24 cellular contexts compared by ENCODE assay signal in genomic region chr1:219331424-219331823, GRCh38.
A peak's percentile ranks its signal among the peaks of the same experiment; 100 is the strongest.
DNase-seq lines count a peak whose midpoint lies in the region; ATAC-seq and TF ChIP-seq lines count a peak whose summit lies in the region.
"Had no signal": no experiment of that assay in that cellular context is flagged by ENCODE, and none has a peak within 500 bp of the region (broad histone marks: within the 10 kb centered on the region; RNA-seq: fewer than 3 reads in every experiment).

No MANE protein-coding gene starts in this region.

- no peaks in the 10 kb centered on the region for H3K9me3 ChIP-seq in IMR-90 (ENCODE audit: control insufficient read depth, insufficient read depth, low read length)
- no peaks in the 10 kb centered on the region for H3K9me3 ChIP-seq in lower lobe of right lung
- H3K9me3 ChIP-seq in uterus = no peaks in the 10 kb centered on the region
- H3K9me3 ChIP-seq: BE2C, HAP-1, SK-N-SH had no signal

- no peak overlapping the region for H3K9ac ChIP-seq in IMR-90 (ENCODE audit: low read depth, low read length)
- H3K9ac ChIP-seq: KMS-11, SK-N-SH had no signal

- H2AFZ ChIP-seq in IMR-90 (replicated peaks; ENCODE audit: low read length, poor library complexity) = no peak overlapping the region

- no peak overlapping the region for H3K14ac ChIP-seq in IMR-90 (replicated peaks; ENCODE audit: low read depth, low read length)

- no peak overlapping the region for H4K91ac ChIP-seq in IMR-90 (ENCODE audit: insufficient read depth, low read depth, low read length)

- no peak for TF ChIP-seq RAD21 in IMR-90 (IDR thresholded peaks at IDR 0.05; ENCODE audit: low read length)

- H4K5ac ChIP-seq in IMR-90 (ENCODE audit: low read depth, low read length) = no peak overlapping the region

- H3K9me1 ChIP-seq in IMR-90 (ENCODE audit: insufficient read depth, low read length) = no peaks in the 10 kb centered on the region; the same call in 1 of the 2 replicates

- no TSS peak for BruUV-seq in IMR-90 (replicated peaks; lab: Mats Ljungman, UMichigan)

- dilution Hi-C loops in IMR-90 (cut with HindIII; ENCODE audit: low sequenced_read_pairs, unreplicated experiment) = no loop called here

- intact Hi-C loops in IMR-90 (cut with micrococcal nuclease) (no loop called here), lower lobe of right lung (cut with DNase I) (no loop called here), uterus (cut with DNase I; ENCODE audit: low total_unique reads) (no loop called here)

- TF ChIP-seq POLR2A in IMR-90 (IDR thresholded peaks at IDR 0.05; ENCODE audit: low read depth, low read length) = no peak
- no peak for TF ChIP-seq POLR2A in uterus (IDR thresholded peaks at IDR 0.05)

- H2BK15ac ChIP-seq in IMR-90 (ENCODE audit: low read depth, low read length) = 0 out of 3 replicates have a peak overlapping the region, but pooled peaks have one; percentile 18

- H3K4me2 ChIP-seq in IMR-90 (ENCODE audit: low read depth, low read length) = no peak overlapping the region
- H3K4me2 ChIP-seq: KMS-11, SK-N-SH had no signal

- no peak overlapping the region for H2BK120ac ChIP-seq in IMR-90 (ENCODE audit: low read depth, low read length)

- TF ChIP-seq CTCF in IMR-90 (conservative IDR thresholded peaks at IDR 0.05; ENCODE audit: low read depth, low read length) (no peak), lower lobe of right lung (IDR thresholded peaks at IDR 0.05) (no peak), uterus (IDR thresholded peaks at IDR 0.05) (no peak)

- H2BK5ac ChIP-seq in IMR-90 (ENCODE audit: low read depth, low read length, poor library complexity, severe bottlenecking) = no peak overlapping the region

- no peak overlapping the region for H3K56ac ChIP-seq in IMR-90 (ENCODE audit: extremely low read depth, insufficient read depth, low read length)

- in situ Hi-C loops in IMR-90 (cut with MboI; ENCODE audit: low sequenced_read_pairs) = no loop called here

- H3K4me1 ChIP-seq in IMR-90 (ENCODE audit: control insufficient read depth, insufficient read depth, low read length) (no peaks in the 10 kb centered on the region), lower lobe of right lung (no peaks in the 10 kb centered on the region), uterus (no peaks in the 10 kb centered on the region)
- H3K4me1 ChIP-seq: BE2C had no signal

- H3K27me3 ChIP-seq in IMR-90 (ENCODE audit: control insufficient read depth, insufficient read depth, low read length) (no peaks in the 10 kb centered on the region), lower lobe of right lung (ENCODE audit: low read depth) (no peaks in the 10 kb centered on the region), uterus (no peaks in the 10 kb centered on the region)
- H3K27me3 ChIP-seq: BE2C had no signal

- H3K4me3 ChIP-seq in IMR-90 (ENCODE audit: insufficient read depth, low read depth, low read length) (no peak overlapping the region), lower lobe of right lung (no peak overlapping the region), uterus (no peak overlapping the region)
- H3K4me3 ChIP-seq: HAP-1 had no signal

- peak; percentile 65 for DNase-seq in DMS53 (lab: John Stamatoyannopoulos, UW)
- no peak for DNase-seq in DMS53 treated with DMSO at 0.1 percent for 48 hours (lab: John Stamatoyannopoulos, UW; ENCODE audit: unreplicated experiment)
- DNase-seq in IMR-90 = no peak
- DNase-seq in NCI-H774 (lab: John Stamatoyannopoulos, UW) = peak; percentile 42
- no peak for DNase-seq in lower lobe of right lung
- DNase-seq in NCI-H146 (lab: John Stamatoyannopoulos, UW) = no peak
- DNase-seq in uterus = no peak
- DNase-seq in hippocampal formation (lab: John Stamatoyannopoulos, UW) = no peak
- DNase-seq: ACHN; BE2C; CD8-positive, alpha-beta memory T cell; DMS 273 treated with DMSO at 0.1 percent for 48 hours; GOT3; HFFc6; NCI-H1048; NCI-H1694 treated with DMSO at 0.1 percent for 48 hours; NCI-H446; NCI-H526 treated with DMSO at 0.1 percent for 48 hours; RPMI8226; SK-N-SH; SW 1271 had no signal

- ATAC-seq in IMR-90 (ENCODE audit: low read depth) (no peak), lower lobe of right lung (peak; percentile 33 to 51)

- no peaks in the 10 kb centered on the region for H4K20me1 ChIP-seq in IMR-90 (ENCODE audit: insufficient read depth, low read length)

- H3K27ac ChIP-seq in IMR-90 (ENCODE audit: insufficient read depth, low read length) = no peak overlapping the region
- no peak overlapping the region for H3K27ac ChIP-seq in lower lobe of right lung
- H3K27ac ChIP-seq in uterus = no peak overlapping the region
- H3K27ac ChIP-seq: 22Rv1, KMS-11 had no signal

- CTCF ChIA-PET in IMR-90 (lab: Yijun Ruan, JAX) = no interaction called here

- no CpG with 5 or more reads among the region's 5 CpGs for WGBS in IMR-90 (ENCODE audit: extremely low coverage in 2 of 2, insufficient read length in 1 of 2), 2 experiments

- no peak overlapping the region; the same call in 1 of the 2 replicates for H2AK5ac ChIP-seq in IMR-90 (ENCODE audit: low read depth, low read length)

- peaks cover 2% of the 10 kb centered on the region; the same call in 1 of the 2 replicates for H3K36me3 ChIP-seq in IMR-90 (ENCODE audit: control insufficient read depth, insufficient read depth, low read length)
- no peaks in the 10 kb centered on the region for H3K36me3 ChIP-seq in lower lobe of right lung
- H3K36me3 ChIP-seq in uterus = no peaks in the 10 kb centered on the region
- H3K36me3 ChIP-seq: BE2C, HAP-1 had no signal

- H3K23ac ChIP-seq in IMR-90 (ENCODE audit: low read depth, low read length) = no peak overlapping the region

- no peak overlapping the region for H3K18ac ChIP-seq in IMR-90 (ENCODE audit: low read depth, low read length)

- no peaks in the 10 kb centered on the region for H3K79me1 ChIP-seq in IMR-90 (ENCODE audit: low read depth in 1 of 2, low read length in 2 of 2)

- H2BK20ac ChIP-seq in IMR-90 (ENCODE audit: low read depth, low read length) = no peak overlapping the region

- POLR2A ChIA-PET in IMR-90 (lab: Charles Lee; ENCODE audit: unreplicated experiment) = no interaction called here

- no peak overlapping the region for H3K4ac ChIP-seq in IMR-90 (ENCODE audit: low read depth, low read length)

- no peak overlapping the region for H4K8ac ChIP-seq in IMR-90 (ENCODE audit: low read depth in 2 of 2, low read length in 2 of 2)

- H2AK9ac ChIP-seq in IMR-90 (replicated peaks; ENCODE audit: low read depth, low read length, poor library complexity) = no peak overlapping the region

TF ChIP-seq in IMR-90, 13 proteins besides CTCF, POLR2A, EP300 and RAD21:
- no peak for TF ChIP-seq ELK1 (IDR thresholded peaks at IDR 0.05; ENCODE audit: borderline replicate concordance, low read depth, low read length)

Comparison
In these comparisons a context has a peak if more than half of its experiments do, and no peak if none do; other contexts are left out.
1. DNase-seq: peak in DMS53 (single experiment) and NCI-H774 (single experiment); none in DMS53 treated with DMSO at 0.1 percent for 48 hours (single experiment), IMR-90 (single experiment), lower lobe of right lung (single experiment), NCI-H146 (single experiment), uterus (0 of 2) and hippocampal formation (0 of 2).